Comparison of ENCODE assay signal across 8 cellular contexts in the genomic region with DNA sequence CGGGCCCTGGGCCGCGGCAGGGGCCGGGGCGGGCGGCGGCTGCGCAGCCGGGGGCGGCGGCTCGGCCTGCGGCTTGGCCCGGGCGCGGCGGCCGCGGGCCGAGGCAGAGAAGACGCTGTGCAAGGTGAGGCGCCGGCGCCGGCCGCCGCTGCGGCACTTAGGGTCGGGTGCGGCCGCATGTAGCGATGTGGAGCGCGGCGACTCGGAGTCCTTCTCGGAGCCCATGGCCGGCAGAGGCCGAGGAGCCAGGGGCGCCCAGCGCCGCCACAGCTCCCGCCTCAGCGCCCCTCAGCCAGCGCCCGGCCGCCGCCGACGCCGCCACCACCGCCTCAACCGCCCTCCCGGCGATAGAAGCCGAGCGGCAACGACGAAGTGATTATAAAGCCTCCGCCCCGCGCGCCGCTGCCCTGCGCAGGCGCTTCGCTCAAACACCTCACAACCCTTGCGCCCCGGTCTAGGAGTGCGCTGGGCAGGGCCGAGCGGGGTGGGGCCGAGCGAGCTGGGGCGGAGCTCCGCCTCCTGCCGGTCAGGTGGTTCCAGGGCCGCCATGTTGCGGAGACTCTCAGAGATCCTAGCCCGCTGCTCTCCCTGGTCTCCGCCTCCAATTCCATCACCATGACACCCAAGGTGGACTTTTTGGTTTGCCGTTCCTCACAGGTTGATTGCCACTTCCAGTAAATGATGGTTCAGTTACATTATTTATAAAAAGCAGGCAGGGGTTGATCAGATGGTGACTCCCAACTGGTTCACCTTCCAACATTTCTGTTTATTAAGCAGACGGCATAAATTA. TPM values are rescaled to one million over a fixed set of nuclear protein-coding genes. Genes with fewer than 3 reads are reported as not detected.
DNase-seq lines count a peak whose midpoint lies in the region; ATAC-seq and TF ChIP-seq lines count a peak whose summit lies in the region.

RNF19B (minus strand) TSS at position 349 of the 790 bp plus-strand sequence; CDS start at position 225, 124 bp downstream.

- peak within 1 kb of the TSS; percentile 82; the same call in 1 of the 2 replicates for H3K27ac ChIP-seq in HUES64 (ENCODE audit: low read depth, low read length)
- H3K27ac ChIP-seq in OCI-LY1 (ENCODE audit: low read depth, low read length, poor library complexity, severe bottlenecking) = peak within 1 kb of the TSS; percentile 50

- H3K27me3 Mint-ChIP-seq in endothelial cell (ENCODE audit: unreplicated experiment) = peaks cover 6% of the 10 kb centered on the region

- no peaks in the 10 kb centered on the region for H4K20me1 ChIP-seq in OCI-LY1 (ENCODE audit: insufficient read depth, low read length)

- in situ Hi-C loops in Caki2 (cut with HindIII; ENCODE audit: low pct_unique_long_range_greater_than_20kb, low sequenced_read_pairs) = no loop called here

- H3K4me3 ChIP-seq in HUES64 (ENCODE audit: low read length) = peak within 1 kb of the TSS; percentile 91
- H3K4me3 ChIP-seq in OCI-LY1 (ENCODE audit: low read depth, low read length, poor library complexity, severe bottlenecking) = peak within 1 kb of the TSS; percentile 90

- H3K27me3 ChIP-seq in HUES64 (ENCODE audit: insufficient read depth, low read length) (peaks cover 24% of the 10 kb centered on the region), OCI-LY1 (ENCODE audit: insufficient read depth, low read length) (0 out of 2 replicates have a peak, but pooled peaks cover 5% of the 10 kb centered on the region)

- no peaks in the 10 kb centered on the region for H3K9me2 ChIP-seq in OCI-LY1 (ENCODE audit: low read depth, low read length)

- peaks cover 14% of the 10 kb centered on the region; the same call in 1 of the 2 replicates for H3K79me2 ChIP-seq in OCI-LY1 (ENCODE audit: insufficient read depth, low read length)

- H3K4me1 ChIP-seq in HUES64 (ENCODE audit: insufficient read depth, low read length) (peaks cover 14% of the 10 kb centered on the region), OCI-LY1 (ENCODE audit: insufficient read depth, low read length, severe bottlenecking) (peaks cover 42% of the 10 kb centered on the region)

- no peaks in the 10 kb centered on the region for H3K9me3 Mint-ChIP-seq in endothelial cell (ENCODE audit: unreplicated experiment)

- H3K9me3 ChIP-seq in HUES64 (ENCODE audit: insufficient read depth, low read depth, low read length) (no peaks in the 10 kb centered on the region), OCI-LY1 (ENCODE audit: low read length) (no peaks in the 10 kb centered on the region)

- H3K9ac ChIP-seq in HUES64 (ENCODE audit: low read depth, low read length) (peak within 1 kb of the TSS; percentile 72), OCI-LY1 (ENCODE audit: low read length) (peak within 1 kb of the TSS; percentile 72)

- H3K36me3 Mint-ChIP-seq in endothelial cell (ENCODE audit: low read depth, unreplicated experiment) = peaks cover 3% of the 10 kb centered on the region

- TF ChIP-seq CTCF in OCI-LY1 (IDR thresholded peaks at IDR 0.05; ENCODE audit: low read length) (no peak), endothelial cell (IDR thresholded peaks at IDR 0.05; ENCODE audit: unreplicated experiment) (peak; percentile 62)

- H3K27ac Mint-ChIP-seq in endothelial cell (ENCODE audit: unreplicated experiment) = peak within 1 kb of the TSS; percentile 93

- peak; percentile 83 for ATAC-seq in GM21423 (IDR thresholded peaks at IDR 0.05; ENCODE audit: unreplicated experiment)

- DNase-seq in Caki2 (ENCODE audit: low read depth) = peak; percentile 91
- peak; percentile 95 for DNase-seq in activated CD8-positive, alpha-beta memory T cell treated with anti-CD3 and anti-CD28 coated beads, Interleukin-2, amount 50 U/mL, for 4 hours
- peak; percentile 93 for DNase-seq in endothelial cell (ENCODE audit: low spot score)
- peak; percentile 96 for DNase-seq in midbrain (lab: John Stamatoyannopoulos, UW)
- peak; percentile 85 to 91 for DNase-seq in stimulated activated CD8-positive, alpha-beta memory T cell treated with anti-CD3 and anti-CD28 coated beads, Interleukin-2, amount 100 ng/mL, for 1 hour (ENCODE audit: low read depth in 2 of 2)

- no peaks in the 10 kb centered on the region for H3F3A ChIP-seq in OCI-LY1 (ENCODE audit: insufficient read depth, low read length)

- H3K36me3 ChIP-seq in HUES64 (ENCODE audit: insufficient read depth, low read length) = no peaks in the 10 kb centered on the region
- no peaks in the 10 kb centered on the region for H3K36me3 ChIP-seq in OCI-LY1 (ENCODE audit: insufficient read depth, low read length)

- WGBS in HUES64 = 1% methylated on average over 83 of the region's 83 CpGs

- peak within 1 kb of the TSS; percentile 56; the same call in 1 of the 2 replicates for H2AFZ ChIP-seq in OCI-LY1 (ENCODE audit: low read length)

- H3K4me3 Mint-ChIP-seq in endothelial cell (ENCODE audit: unreplicated experiment) = peak within 1 kb of the TSS; percentile 96

- H3K4me2 ChIP-seq in OCI-LY1 (ENCODE audit: low read length) = peak within 1 kb of the TSS; percentile 87

- peaks cover 21% of the 10 kb centered on the region for H3K4me1 Mint-ChIP-seq in endothelial cell (ENCODE audit: unreplicated experiment)

RNA-seq across cellular contexts. Expression of gene RNF19B, which starts in this region (rescaled TPM):
- 14.9 and 29.2 TPM in 2 replicates for total RNA-seq in Caki2 (2014; rRNA removed; shearing (Covaris generic); ENCODE audit: low replicate concordance)
- polyA plus RNA-seq in HUES64 (2013, experiment 1 of 2) = 9.8 TPM
- polyA plus RNA-seq in HUES64 (2013, experiment 2 of 2) = 9.4 TPM
- 18.8 TPM for total RNA-seq in endothelial cell (ENCODE audit: unreplicated experiment)

Comparison
In these comparisons a context has a peak if more than half of its experiments do, and no peak if none do; other contexts are left out.
1. Peak in every context shown above with its lines: DNase-seq, ATAC-seq, H3K4me3 ChIP-seq and H3K27ac ChIP-seq.